9 cellular contexts compared by ENCODE assay signal in genomic region chr9:123128591-123128990, GRCh38.
"Had no signal": no experiment of that assay in that cellular context is flagged by ENCODE, and none has a peak within 500 bp of the region (broad histone marks: within the 10 kb centered on the region; RNA-seq: fewer than 3 reads in every experiment).

No MANE protein-coding gene starts in this region.

- DNase-seq: GM23248, GOT3, H7, HFFc6 had no signal

- H3K4me3 Mint-ChIP-seq: HFFc6, IgD-negative memory B cell had no signal

- H3K27me3 Mint-ChIP-seq: IgD-negative memory B cell had no signal

- H3K9ac ChIP-seq: GM23248 had no signal

- H2AFZ ChIP-seq: GM23248 had no signal

- ATAC-seq: HCT116, HepG2 had no signal

- H3K36me3 ChIP-seq: HAP-1 had no signal

- H3K4me3 ChIP-seq: GM23248, HAP-1 had no signal

- H3K9me3 ChIP-seq: HAP-1 had no signal

- H3K27ac Mint-ChIP-seq: HFFc6 had no signal

- H3K9me3 Mint-ChIP-seq: HFFc6, IgD-negative memory B cell had no signal

- H3K27ac ChIP-seq: GM23248, HL-60 had no signal
